In the genomic region with DNA sequence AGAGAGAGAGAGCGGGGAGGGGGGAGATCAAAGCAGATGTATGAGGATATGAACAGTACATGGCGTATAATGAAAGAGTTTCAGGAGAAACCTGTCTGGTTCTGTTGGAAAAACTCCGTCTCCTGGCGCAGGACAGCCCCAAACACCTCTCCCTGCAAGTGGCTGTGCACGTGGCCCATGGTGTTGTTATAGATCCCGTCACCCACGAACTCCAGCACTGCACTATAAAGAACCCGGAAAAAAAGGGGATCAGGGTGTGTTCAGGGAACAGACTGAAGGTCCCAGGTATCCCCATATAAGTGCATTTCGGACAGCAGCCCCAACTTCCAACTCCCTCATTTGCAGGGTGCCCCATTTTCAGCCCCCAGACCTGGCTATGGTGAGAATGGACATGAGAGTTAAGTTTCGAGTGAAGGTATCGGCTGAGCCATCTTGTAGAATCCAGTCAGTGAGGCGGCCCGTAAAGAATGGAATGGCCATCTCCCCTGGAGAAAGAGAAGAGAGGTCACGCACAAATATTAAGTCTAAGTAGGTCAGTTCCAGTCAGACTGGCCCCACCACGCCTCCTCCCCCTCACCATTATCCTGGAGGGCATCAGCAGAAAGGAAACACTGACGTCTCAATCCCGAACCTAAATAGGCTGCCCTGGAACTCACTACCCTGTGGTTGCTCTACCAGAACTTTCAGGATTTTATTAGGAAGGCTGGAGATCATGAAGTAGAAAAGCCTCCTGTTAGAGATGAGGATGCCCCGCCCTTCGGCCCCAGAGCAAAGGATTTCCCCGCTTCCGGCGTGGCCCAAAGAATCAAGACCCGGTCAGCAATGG, we compare ENCODE assay signal across 8 cellular contexts. TPM values are rescaled to one million over a fixed set of nuclear protein-coding genes. Genes with fewer than 3 reads are reported as not detected.
DNase-seq lines count a peak whose midpoint lies in the region; ATAC-seq, FAIRE-seq and TF ChIP-seq lines count a peak whose summit lies in the region.

No MANE protein-coding gene starts in this region.

- no peak for TF ChIP-seq CTCF in GM12865 (IDR thresholded peaks at IDR 0.05; ENCODE audit: insufficient read depth, low read depth, low read length, missing control alignments)
- no peak for TF ChIP-seq CTCF in endothelial cell of umbilical vein (IDR thresholded peaks at IDR 0.05; ENCODE audit: extremely low read depth in 1 of 2, insufficient read depth in 1 of 2, low read depth in 1 of 2, low read length in 2 of 2)

- peaks cover 76% of the 10 kb centered on the region for H3K36me3 Mint-ChIP-seq in natural killer cell treated with Interleukin-12 subunit alpha and Interleukin-12 subunit beta and Interleukin-15 and Interleukin-18, amount 100 ng/mL, for 72 hours

- no peaks in the 10 kb centered on the region for H3K9me3 Mint-ChIP-seq in natural killer cell treated with Interleukin-12 subunit alpha and Interleukin-12 subunit beta and Interleukin-15 and Interleukin-18, amount 100 ng/mL, for 72 hours

- no peaks in the 10 kb centered on the region for H3K79me2 ChIP-seq in endothelial cell of umbilical vein (ENCODE audit: control insufficient read depth, insufficient read depth, low read length)

- H3K9me3 ChIP-seq in SK-N-MC (ENCODE audit: low read depth, low read length) (no peaks in the 10 kb centered on the region), endothelial cell of umbilical vein (replicated peaks; ENCODE audit: control insufficient read depth, insufficient read depth, low read length) (no peaks in the 10 kb centered on the region)

- dilution Hi-C loops in endothelial cell of umbilical vein (cut with MboI; ENCODE audit: extremely low pct_ligation_motif_present, low sequenced_read_pairs) = no loop called here

- no peaks in the 10 kb centered on the region for H4K20me1 ChIP-seq in endothelial cell of umbilical vein (replicated peaks; ENCODE audit: control insufficient read depth, extremely low read depth, insufficient read depth, low read length)

- intact Hi-C loops in endothelial cell of umbilical vein (cut with micrococcal nuclease) = no loop called here

- H3K4me2 ChIP-seq in endothelial cell of umbilical vein (ENCODE audit: insufficient read depth, low read length) = peak overlapping the region; percentile 75

- no peaks in the 10 kb centered on the region for H3K9me1 ChIP-seq in endothelial cell of umbilical vein (replicated peaks; ENCODE audit: control insufficient read depth, extremely low read depth, insufficient read depth, low read length)

- H3K4me3 Mint-ChIP-seq in natural killer cell treated with Interleukin-12 subunit alpha and Interleukin-12 subunit beta and Interleukin-15 and Interleukin-18, amount 100 ng/mL, for 72 hours = peak overlapping the region; percentile 97

- H3K27me3 Mint-ChIP-seq in natural killer cell treated with Interleukin-12 subunit alpha and Interleukin-12 subunit beta and Interleukin-15 and Interleukin-18, amount 100 ng/mL, for 72 hours = no peaks in the 10 kb centered on the region

- BruUV-seq in endothelial cell of umbilical vein (replicated peaks; lab: Mats Ljungman, UMichigan) = no TSS peak

- H3K4me1 Mint-ChIP-seq in natural killer cell treated with Interleukin-12 subunit alpha and Interleukin-12 subunit beta and Interleukin-15 and Interleukin-18, amount 100 ng/mL, for 72 hours (ENCODE audit: low read depth in 2 of 2) = peaks cover 62 to 75% of the 10 kb centered on the region in 2 donors

- peak; percentile 52 for DNase-seq in GM12865 (ENCODE audit: low read depth)
- no peak for DNase-seq in SK-N-MC (ENCODE audit: low read depth, low spot score)
- no peak for DNase-seq in endothelial cell of umbilical vein (ENCODE audit: low read depth, low spot score)
- DNase-seq in natural killer cell treated with Interleukin-12 subunit alpha and Interleukin-12 subunit beta and Interleukin-15 and Interleukin-18, amount 100 ng/mL, for 72 hours (ENCODE audit: low spot score) = no peak
- DNase-seq in AML-193 (lab: John Stamatoyannopoulos, UW) = no peak
- DNase-seq in cerebellar cortex (ENCODE audit: low spot score) = no peak
- DNase-seq in NCI-H146 (lab: John Stamatoyannopoulos, UW) = no peak

- H3K4me1 ChIP-seq in endothelial cell of umbilical vein (ENCODE audit: control insufficient read depth, extremely low read depth, insufficient read depth, low read length) = peaks cover 13% of the 10 kb centered on the region

- no peak for FAIRE-seq in endothelial cell of umbilical vein (lab: Jason Lieb, UNC)

- peak overlapping the region; percentile 98 to 100 for H3K27ac Mint-ChIP-seq in natural killer cell treated with Interleukin-12 subunit alpha and Interleukin-12 subunit beta and Interleukin-15 and Interleukin-18, amount 100 ng/mL, for 72 hours

- H3K27ac ChIP-seq in SK-N-MC (no peak overlapping the region), endothelial cell of umbilical vein (ENCODE audit: insufficient read depth, low read depth, low read length) (no peak overlapping the region)

- peaks cover 0 to 15% of the 10 kb centered on the region in 2 experiments for H3K27me3 ChIP-seq in endothelial cell of umbilical vein (ENCODE audit: control insufficient read depth in 2 of 2, insufficient read depth in 2 of 2, low read length in 2 of 2)

- peak overlapping the region; percentile 61 for H2AFZ ChIP-seq in endothelial cell of umbilical vein (ENCODE audit: low read depth, low read length)

- H3K9ac ChIP-seq in SK-N-MC (ENCODE audit: insufficient read length) = peak overlapping the region; percentile 65
- H3K9ac ChIP-seq in endothelial cell of umbilical vein (replicated peaks; ENCODE audit: extremely low read depth, insufficient read depth, low read length) = peak overlapping the region; percentile 50

- POLR2A ChIA-PET in endothelial cell of umbilical vein (lab: Charles Lee) = interaction anchor here (2.2 kb wide), 1 partner anchor 14 kb away, joined by 12 read pairs; a partner anchor contains a TSS

- H3K36me3 ChIP-seq in SK-N-MC (ENCODE audit: insufficient read depth, low read length) (no peaks in the 10 kb centered on the region), endothelial cell of umbilical vein (ENCODE audit: control insufficient read depth in 2 of 2, extremely low read depth in 1 of 2, insufficient read depth in 2 of 2, low read length in 2 of 2) (no peaks in the 10 kb centered on the region)

- TF ChIP-seq POLR2A in endothelial cell of umbilical vein (IDR thresholded peaks at IDR 0.05; ENCODE audit: low read depth, low read length) = no peak

- peak overlapping the region; percentile 91 for H3K4me3 ChIP-seq in GM12865 (ENCODE audit: low read depth, low read length)
- peak overlapping the region; percentile 92 for H3K4me3 ChIP-seq in SK-N-MC
- H3K4me3 ChIP-seq in endothelial cell of umbilical vein (replicated peaks in 1 of 3; ENCODE audit: insufficient read depth in 1 of 3, low read depth in 1 of 3, low read length in 3 of 3) = peak overlapping the region; percentile 63 to 83 (median 75)

- no peak for ATAC-seq in natural killer cell treated with Interleukin-12 subunit alpha and Interleukin-12 subunit beta and Interleukin-15 and Interleukin-18, amount 100 ng/mL, for 72 hours
- ATAC-seq in HG02840 (IDR thresholded peaks at IDR 0.05; ENCODE audit: low FRiP score, unreplicated experiment) = no peak

- CTCF ChIA-PET in endothelial cell of umbilical vein (lab: Charles Lee) = interaction anchor here (1.3 to 8.1 kb wide), 10 partner anchors 8 to 466 kb away, joined by 3 to 274 read pairs (median 19); a partner anchor contains a TSS

RNA-seq across cellular contexts. Expression of a gene that starts 1.3 kb away (rescaled TPM):
- 18.8 and 25.9 TPM in 2 replicates for total RNA-seq in endothelial cell of umbilical vein
- polyA plus RNA-seq in endothelial cell of umbilical vein = 15.6 and 17.2 TPM in 2 replicates
- 14.7 and 16.3 TPM in 2 replicates for polyA plus RNA-seq in endothelial cell of umbilical vein (2011; cell fraction: cytosol; rRNA removed)
- 13.8 TPM in 2 replicates for polyA plus RNA-seq in endothelial cell of umbilical vein (2011; cell fraction: nucleus; rRNA removed)
- polyA plus RNA-seq in endothelial cell of umbilical vein (2012) = 31.2 and 34.9 TPM in 2 replicates
- polyA minus RNA-seq in endothelial cell of umbilical vein = 21.4 and 23.8 TPM in 2 replicates
- polyA minus RNA-seq in endothelial cell of umbilical vein (2011; cell fraction: cytosol; rRNA and poly(A)+ RNA removed) = 36.5 TPM
- 3.1 and 4.5 TPM in 2 replicates for polyA minus RNA-seq in endothelial cell of umbilical vein (2011; cell fraction: nucleus; rRNA and poly(A)+ RNA removed)
- 100 to 1,000 TPM; 512 to 588 TPM for total RNA-seq in natural killer cell treated with Interleukin-12 subunit alpha and Interleukin-12 subunit beta and Interleukin-15 and Interleukin-18, amount 100 ng/mL, for 72 hours

RNA-seq across cellular contexts. Expression of a gene that starts 1.8 kb away (rescaled TPM):
- total RNA-seq in endothelial cell of umbilical vein = 2.7 and 6.3 TPM in 2 replicates
- polyA plus RNA-seq in endothelial cell of umbilical vein = 6.3 and 6.4 TPM in 2 replicates
- 4.5 and 5.0 TPM in 2 replicates for polyA plus RNA-seq in endothelial cell of umbilical vein (2011; cell fraction: cytosol; rRNA removed)
- polyA plus RNA-seq in endothelial cell of umbilical vein (2011; cell fraction: nucleus; rRNA removed) = 1.0 and 1.7 TPM in 2 replicates
- polyA plus RNA-seq in endothelial cell of umbilical vein (2012) = 5.1 and 8.4 TPM in 2 replicates
- polyA minus RNA-seq in endothelial cell of umbilical vein = 2.1 and 4.6 TPM in 2 replicates
- polyA minus RNA-seq in endothelial cell of umbilical vein (2011; cell fraction: cytosol; rRNA and poly(A)+ RNA removed) = 11.1 TPM
- not detected in 2 replicates for polyA minus RNA-seq in endothelial cell of umbilical vein (2011; cell fraction: nucleus; rRNA and poly(A)+ RNA removed)
- total RNA-seq in natural killer cell treated with Interleukin-12 subunit alpha and Interleukin-12 subunit beta and Interleukin-15 and Interleukin-18, amount 100 ng/mL, for 72 hours = 100 to 1,000 TPM; 212 to 401 TPM

RNA-seq across cellular contexts. Expression of a gene that starts 8.4 kb away (rescaled TPM):
- 25.7 and 40.1 TPM in 2 replicates for total RNA-seq in endothelial cell of umbilical vein
- 41.3 and 49.4 TPM in 2 replicates for polyA plus RNA-seq in endothelial cell of umbilical vein
- 37.0 and 39.6 TPM in 2 replicates for polyA plus RNA-seq in endothelial cell of umbilical vein (2011; cell fraction: cytosol; rRNA removed)
- 20.6 and 22.3 TPM in 2 replicates for polyA plus RNA-seq in endothelial cell of umbilical vein (2011; cell fraction: nucleus; rRNA removed)
- 36.6 and 45.7 TPM in 2 replicates for polyA plus RNA-seq in endothelial cell of umbilical vein (2012)
- polyA minus RNA-seq in endothelial cell of umbilical vein = 17.2 and 20.8 TPM in 2 replicates
- polyA minus RNA-seq in endothelial cell of umbilical vein (2011; cell fraction: cytosol; rRNA and poly(A)+ RNA removed) = 32.6 TPM
- 2.9 and 3.8 TPM in 2 replicates for polyA minus RNA-seq in endothelial cell of umbilical vein (2011; cell fraction: nucleus; rRNA and poly(A)+ RNA removed)
- 100 to 1,000 TPM; 259 to 356 TPM for total RNA-seq in natural killer cell treated with Interleukin-12 subunit alpha and Interleukin-12 subunit beta and Interleukin-15 and Interleukin-18, amount 100 ng/mL, for 72 hours

RNA-seq across cellular contexts. Expression of a gene that starts 13.7 kb away (rescaled TPM):
- 49.7 and 57.8 TPM in 2 replicates for total RNA-seq in endothelial cell of umbilical vein
- polyA plus RNA-seq in endothelial cell of umbilical vein = 14.1 and 18.4 TPM in 2 replicates
- polyA plus RNA-seq in endothelial cell of umbilical vein (2011; cell fraction: cytosol; rRNA removed) = 14.8 and 16.1 TPM in 2 replicates
- 36.5 and 42.1 TPM in 2 replicates for polyA plus RNA-seq in endothelial cell of umbilical vein (2011; cell fraction: nucleus; rRNA removed)
- polyA plus RNA-seq in endothelial cell of umbilical vein (2012) = 25.4 and 27.9 TPM in 2 replicates
- polyA minus RNA-seq in endothelial cell of umbilical vein = 40.5 and 59.8 TPM in 2 replicates
- polyA minus RNA-seq in endothelial cell of umbilical vein (2011; cell fraction: cytosol; rRNA and poly(A)+ RNA removed) = 30.3 TPM
- polyA minus RNA-seq in endothelial cell of umbilical vein (2011; cell fraction: nucleus; rRNA and poly(A)+ RNA removed) = 18.7 and 22.6 TPM in 2 replicates
- total RNA-seq in natural killer cell treated with Interleukin-12 subunit alpha and Interleukin-12 subunit beta and Interleukin-15 and Interleukin-18, amount 100 ng/mL, for 72 hours = 100 to 1,000 TPM; 220 to 252 TPM

RNA-seq across cellular contexts. Expression of a gene that starts 35.4 kb away (rescaled TPM):
- 0.44 and 0.46 TPM in 2 replicates for total RNA-seq in endothelial cell of umbilical vein
- polyA plus RNA-seq in endothelial cell of umbilical vein = 0.10 and 0.54 TPM in 2 replicates
- polyA plus RNA-seq in endothelial cell of umbilical vein (2011; cell fraction: cytosol; rRNA removed) = 0.08 TPM in 1 of 2 replicates, not detected in the other
- 3.1 TPM in 2 replicates for polyA plus RNA-seq in endothelial cell of umbilical vein (2011; cell fraction: nucleus; rRNA removed)
- polyA plus RNA-seq in endothelial cell of umbilical vein (2012) = 0.26 and 0.28 TPM in 2 replicates
- 0.36 and 0.70 TPM in 2 replicates for polyA minus RNA-seq in endothelial cell of umbilical vein
- polyA minus RNA-seq in endothelial cell of umbilical vein (2011; cell fraction: cytosol; rRNA and poly(A)+ RNA removed) = not detected
- 0.48 and 0.63 TPM in 2 replicates for polyA minus RNA-seq in endothelial cell of umbilical vein (2011; cell fraction: nucleus; rRNA and poly(A)+ RNA removed)
- 10 to 100 TPM in 1 of 2 donors, 1 to 10 TPM in 1; 3.3 to 13.9 TPM for total RNA-seq in natural killer cell treated with Interleukin-12 subunit alpha and Interleukin-12 subunit beta and Interleukin-15 and Interleukin-18, amount 100 ng/mL, for 72 hours

Comparison
In these comparisons a context has a peak if more than half of its experiments do, and no peak if none do; other contexts are left out.
1. RNA of a gene that starts 1.3 kb away (total RNA-seq): 512 to 588 TPM in natural killer cell treated with Interleukin-12 subunit alpha and Interleukin-12 subunit beta and Interleukin-15 and Interleukin-18, amount 100 ng/mL, for 72 hours; 18.8 to 25.9 TPM in endothelial cell of umbilical vein; every median in the first group is over 10 times any median in the second.
2. RNA of a gene that starts 1.8 kb away (total RNA-seq): 212 to 401 TPM in natural killer cell treated with Interleukin-12 subunit alpha and Interleukin-12 subunit beta and Interleukin-15 and Interleukin-18, amount 100 ng/mL, for 72 hours; 2.7 to 6.3 TPM in endothelial cell of umbilical vein; every median in the first group is over 10 times any median in the second.
3. Peak in every context shown above with its lines, with median percentiles within 50 percentile points of each other: H3K4me3 ChIP-seq.